In the genomic region with DNA sequence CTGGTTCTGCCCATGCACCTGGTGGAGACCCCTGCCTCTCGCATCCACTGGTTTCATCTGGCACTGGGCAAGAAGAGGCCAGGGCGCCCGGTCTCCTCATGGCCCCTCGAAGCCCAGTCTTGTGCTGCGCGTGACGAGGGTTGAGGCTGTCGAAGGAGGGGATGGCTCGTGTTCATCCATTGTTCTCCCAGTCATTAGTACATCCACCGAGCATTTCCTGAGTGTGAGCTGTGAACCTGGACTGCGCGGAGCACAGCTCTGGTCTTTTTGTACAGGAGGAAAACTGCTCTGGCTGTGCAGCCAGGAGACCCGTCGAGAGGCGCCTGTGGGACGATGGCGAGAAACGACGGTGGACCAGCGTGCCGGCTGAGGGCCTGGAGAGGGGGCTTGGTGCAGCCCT, we compare ENCODE assay signal across 29 cellular contexts. TPM values are rescaled to one million over a fixed set of nuclear protein-coding genes. Genes with fewer than 3 reads are reported as not detected.
"Had no signal": no experiment of that assay in that cellular context is flagged by ENCODE, and none has a peak within 500 bp of the region (broad histone marks: within the 10 kb centered on the region; RNA-seq: fewer than 3 reads in every experiment).

No MANE protein-coding gene starts in this region.

- H3K9me3 ChIP-seq: adrenal gland, body of pancreas, heart right ventricle had no signal

- H3K4me3 ChIP-seq: adrenal gland, body of pancreas, heart right ventricle had no signal

- H3K36me3 Mint-ChIP-seq: activated naive CD4-positive, alpha-beta T cell treated with anti-CD3 and anti-CD28 coated beads, Interleukin-2, amount 50 U/mL, for 24 hours; activated naive CD8-positive, alpha-beta T cell treated with anti-CD3 and anti-CD28 coated beads for 36 hours had no signal

- H3K4me1 Mint-ChIP-seq: activated naive CD4-positive, alpha-beta T cell treated with anti-CD3 and anti-CD28 coated beads, Interleukin-2, amount 50 U/mL, for 24 hours; activated naive CD8-positive, alpha-beta T cell treated with anti-CD3 and anti-CD28 coated beads for 36 hours; activated naive CD8-positive, alpha-beta T cell treated with anti-CD3 and anti-CD28 coated beads, Interleukin-2, amount 50 U/mL, for 24 hours had no signal

- H3K4me3 Mint-ChIP-seq: activated CD8-positive, alpha-beta T cell treated with anti-CD3 and anti-CD28 coated beads for 36 hours; activated naive CD4-positive, alpha-beta T cell treated with anti-CD3 and anti-CD28 coated beads for 36 hours; activated naive CD4-positive, alpha-beta T cell treated with anti-CD3 and anti-CD28 coated beads, Interleukin-2, amount 50 U/mL, for 24 hours; activated naive CD8-positive, alpha-beta T cell treated with anti-CD3 and anti-CD28 coated beads for 36 hours; activated naive CD8-positive, alpha-beta T cell treated with anti-CD3 and anti-CD28 coated beads, Interleukin-2, amount 50 U/mL, for 24 hours; activated T-cell treated with anti-CD3 and anti-CD28 coated beads, Interleukin-2, amount 50 U/mL, for 4 hours; activated T-helper 17 cell treated with anti-CD3 and anti-CD28 coated beads, Interleukin-2, amount 50 U/mL, for 72 hours; T-helper 17 cell; T-helper 2 cell treated with Interferon-gamma antibody and Interleukin-4, amounts not matched to agents 5 μg/mL and 100 μg/mL, for 36 hours had no signal

- H3K27me3 Mint-ChIP-seq: activated naive CD4-positive, alpha-beta T cell treated with anti-CD3 and anti-CD28 coated beads, Interleukin-2, amount 50 U/mL, for 24 hours had no signal

- H3K27ac Mint-ChIP-seq: activated B cell treated with CpG ODN at 0.5 μM for 24 hours; activated CD8-positive, alpha-beta T cell treated with anti-CD3 and anti-CD28 coated beads for 36 hours; activated naive CD4-positive, alpha-beta T cell treated with anti-CD3 and anti-CD28 coated beads for 36 hours; activated naive CD4-positive, alpha-beta T cell treated with anti-CD3 and anti-CD28 coated beads, Interleukin-2, amount 50 U/mL, for 24 hours; activated naive CD8-positive, alpha-beta T cell treated with anti-CD3 and anti-CD28 coated beads for 36 hours; activated naive CD8-positive, alpha-beta T cell treated with anti-CD3 and anti-CD28 coated beads, Interleukin-2, amount 50 U/mL, for 24 hours; activated T-helper 17 cell treated with anti-CD3 and anti-CD28 coated beads, Interleukin-2, amount 50 U/mL, for 72 hours; T-helper 2 cell treated with Interferon-gamma antibody and Interleukin-4, amounts not matched to agents 5 μg/mL and 100 μg/mL, for 36 hours had no signal

- H3K27me3 ChIP-seq: adrenal gland, body of pancreas had no signal

- H3K27ac ChIP-seq: adrenal gland, body of pancreas, heart right ventricle, WERI-Rb-1 had no signal

- H3K36me3 ChIP-seq: adrenal gland, heart right ventricle, WERI-Rb-1 had no signal

- H3K9me3 Mint-ChIP-seq: activated B cell treated with CpG ODN at 0.5 μM for 24 hours; activated CD8-positive, alpha-beta T cell treated with anti-CD3 and anti-CD28 coated beads for 36 hours; activated naive CD4-positive, alpha-beta T cell treated with anti-CD3 and anti-CD28 coated beads for 36 hours; activated naive CD4-positive, alpha-beta T cell treated with anti-CD3 and anti-CD28 coated beads, Interleukin-2, amount 50 U/mL, for 24 hours; activated naive CD8-positive, alpha-beta T cell treated with anti-CD3 and anti-CD28 coated beads for 36 hours; activated naive CD8-positive, alpha-beta T cell treated with anti-CD3 and anti-CD28 coated beads, Interleukin-2, amount 50 U/mL, for 24 hours; activated T-cell treated with anti-CD3 and anti-CD28 coated beads, Interleukin-2, amount 50 U/mL, for 4 hours; activated T-helper 17 cell treated with anti-CD3 and anti-CD28 coated beads, Interleukin-2, amount 50 U/mL, for 72 hours; T-helper 2 cell treated with Interferon-gamma antibody and Interleukin-4, amounts not matched to agents 5 μg/mL and 100 μg/mL, for 36 hours had no signal

- DNase-seq: activated B cell treated with CpG ODN at 0.5 μM for 24 hours; activated CD4-positive, alpha-beta T cell treated with anti-CD3 and anti-CD28 coated beads for 48 hours; activated CD4-positive, alpha-beta T cell treated with anti-CD3 and anti-CD28 coated beads, Interleukin-2, amount 50 U/mL, for 1 hour; activated CD4-positive, alpha-beta T cell treated with anti-CD3 and anti-CD28 coated beads, Interleukin-2, amount 50 U/mL, for 48 hours; activated CD8-positive, alpha-beta memory T cell treated with anti-CD3 and anti-CD28 coated beads for 24 hours; activated CD8-positive, alpha-beta T cell treated with anti-CD3 and anti-CD28 coated beads for 36 hours; activated effector memory CD4-positive, alpha-beta T cell treated with Interleukin-2 at 50 U/mL for 16 hours; activated gamma-delta T cell treated with Interleukin-2 at 50 U/mL for 16 hours; activated naive CD4-positive, alpha-beta T cell treated with anti-CD3 and anti-CD28 coated beads for 36 hours; activated naive CD8-positive, alpha-beta T cell treated with anti-CD3 and anti-CD28 coated beads for 36 hours; activated naive CD8-positive, alpha-beta T cell treated with anti-CD3 and anti-CD28 coated beads, Interleukin-2, amount 50 U/mL, for 24 hours; activated T-cell treated with anti-CD3 and anti-CD28 coated beads, Interleukin-2, amount 50 U/mL, for 4 hours; adrenal gland; amygdala; aorta; body of pancreas; caudate nucleus; cortex of kidney; effector CD8-positive, alpha-beta T cell; foreskin fibroblast; heart right ventricle; T-helper 1 cell; T-helper 17 cell; T1000; WERI-Rb-1 had no signal

- H3K4me1 ChIP-seq: body of pancreas, heart right ventricle had no signal

RNA-seq across cellular contexts. Expression of a gene that starts 6.8 kb away (rescaled TPM):
- total RNA-seq: activated B cell treated with CpG ODN at 0.5 μM for 24 hours, dermis microvascular lymphatic vessel endothelial cell had no signal
- polyA plus RNA-seq: aorta had no signal
